In the genomic region with DNA sequence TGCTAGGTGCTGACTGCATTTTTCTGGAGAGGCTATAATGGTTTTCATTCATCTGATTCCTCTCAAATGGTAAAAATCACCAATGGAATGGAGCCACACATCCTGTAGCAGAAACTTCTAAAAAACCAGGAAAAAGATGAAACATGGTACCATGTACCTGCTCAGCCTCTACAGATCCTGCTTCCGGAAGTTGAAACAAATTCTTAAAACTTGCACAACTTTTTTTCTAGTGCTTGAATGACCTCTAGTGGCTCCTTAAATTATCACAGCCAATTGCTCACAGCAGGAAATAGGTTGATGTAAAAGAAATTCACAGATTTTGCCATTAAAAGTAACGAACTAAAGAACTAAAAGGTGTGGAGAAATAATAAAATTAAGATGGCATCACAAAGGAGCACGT, we compare ENCODE assay signal across 1 cellular context.
TF ChIP-seq lines count a peak whose summit lies in the region.

No MANE protein-coding gene starts in this region.

TF ChIP-seq in HepG2, 621 proteins besides CTCF, POLR2A, EP300 and RAD21:
- TF ChIP-seq ELF3 (CRISPR knock-in tag; IDR thresholded peaks at IDR 0.05) (0 out of 2 replicates have a peak, but pooled peaks have one; percentile 24), CEBPG (CRISPR knock-in tag; IDR thresholded peaks at IDR 0.05) (0 out of 2 replicates have a peak, but pooled peaks have one; percentile 8), STAG1 (CRISPR knock-in tag; IDR thresholded peaks at IDR 0.05) (peak; percentile 43)
